ENCODE assay signal across 8 cellular contexts in genomic region chr4:38860788-38861424, GRCh38. TPM values are rescaled to one million over a fixed set of nuclear protein-coding genes. Genes with fewer than 3 reads are reported as not detected.
DNase-seq lines count a peak whose midpoint lies in the region; ATAC-seq and TF ChIP-seq lines count a peak whose summit lies in the region.

No MANE protein-coding gene starts in this region.

- WGBS in stomach, 5 donors = 30 to 39% (median 34%) methylated on average over 5 of the region's 5 CpGs
- WGBS in sigmoid colon, 2 donors = 39 to 40% methylated on average over 5 of the region's 5 CpGs

- TF ChIP-seq EP300 in stomach (IDR thresholded peaks at IDR 0.05) (no peak), sigmoid colon (IDR thresholded peaks at IDR 0.05) (no peak)

- ATAC-seq in HG03378 (IDR thresholded peaks at IDR 0.05; ENCODE audit: unreplicated experiment) (peak; percentile 48), left lung (peak; percentile 61)

- in situ Hi-C loops in ACHN (cut with HindIII; ENCODE audit: low pct_ligation_motif_present, low pct_unique_long_range_greater_than_20kb, low sequenced_read_pairs) = no loop called here
- in situ Hi-C loops in GM13976 (cut with MboI; ENCODE audit: low sequenced_read_pairs, unreplicated experiment) = no loop called here

- H3K27ac ChIP-seq in left lung (no peak overlapping the region), stomach (no peak overlapping the region), sigmoid colon (no peak overlapping the region)

- DNase-seq in ACHN (peak; percentile 60), GM13976 (ENCODE audit: low spot score) (peak; percentile 71), SW480 (ENCODE audit: low spot score) (peak; percentile 47), amniotic epithelial cell (ENCODE audit: low read depth) (peak; percentile 53), left lung (peak in 1 of 2 donors; percentile 52), stomach (peak; percentile 55), sigmoid colon (no peak)

- H3K27me3 ChIP-seq in left lung (no peaks in the 10 kb centered on the region), stomach (no peaks in the 10 kb centered on the region), sigmoid colon (no peaks in the 10 kb centered on the region)

- TF ChIP-seq CTCF in GM13976 (IDR thresholded peaks at IDR 0.05; ENCODE audit: borderline replicate concordance, control extremely low read depth, extremely low read depth, insufficient read depth, missing control alignments) (peak; percentile 79), left lung (IDR thresholded peaks at IDR 0.05) (peak; percentile 50 to 80), stomach (IDR thresholded peaks at IDR 0.05) (peak in 4 of 7 experiments; percentile 18 to 70 (median 50)), sigmoid colon (IDR thresholded peaks at IDR 0.05) (peak in 2 of 4 experiments; percentile 13 to 37)

- H3K4me3 ChIP-seq in left lung (no peak overlapping the region), stomach (no peak overlapping the region), sigmoid colon (no peak overlapping the region)

- H3K36me3 ChIP-seq in left lung (no peaks in the 10 kb centered on the region), stomach (no peaks in the 10 kb centered on the region), sigmoid colon (no peaks in the 10 kb centered on the region)

- intact Hi-C loops in left lung (cut with DNase I) = loop anchor here in 1 of 2 donors (10.0 kb wide), 1 partner anchor 96 kb away; no protein-coding TSS in a partner anchor
- intact Hi-C loops in stomach (cut with DNase I; ENCODE audit: low total_unique reads) = no loop called here
- intact Hi-C loops in sigmoid colon (cut with DNase I) = loop anchor here (10.0 kb wide), 1 partner anchor 186 kb away; no protein-coding TSS in a partner anchor

- TF ChIP-seq POLR2A in stomach (IDR thresholded peaks at IDR 0.05) (no peak), sigmoid colon (IDR thresholded peaks at IDR 0.05) (no peak)

- peaks cover 9 to 31% of the 10 kb centered on the region in 2 donors for H3K4me1 ChIP-seq in left lung
- peaks cover 0 to 29% (median 7%) of the 10 kb centered on the region in 4 donors for H3K4me1 ChIP-seq in stomach
- H3K4me1 ChIP-seq in sigmoid colon = peaks cover 0 to 15% (median 5%) of the 10 kb centered on the region in 4 donors

- no peaks in the 10 kb centered on the region for H3K9me3 ChIP-seq in left lung
- no peaks in the 10 kb centered on the region for H3K9me3 ChIP-seq in stomach
- no peaks in the 10 kb centered on the region for H3K9me3 ChIP-seq in sigmoid colon

RNA-seq across cellular contexts. Expression of gene TLR6, which starts 4.3 kb away (rescaled TPM):
- total RNA-seq in left lung (10 to 100 TPM in 1 of 2 donors, 1 to 10 TPM in 1; 6.6 to 18.1 TPM), stomach (10 to 100 TPM in 1 of 5 donors, 1 to 10 TPM in 2, not detected in 2; 3.3 to 29.0 (median 4.3) TPM), sigmoid colon (1 to 10 TPM; 1.5 to 4.1 (median 2.9) TPM)
- polyA plus RNA-seq in stomach (under 1 TPM; 0.19 to 0.46 (median 0.23) TPM), sigmoid colon (1 to 10 TPM in 1 of 3 donors, under 1 TPM in 2; 0.60 to 3.2 (median 0.92) TPM)

RNA-seq across cellular contexts. Expression of gene FAM114A1, which starts 6.7 kb away (rescaled TPM):
- 10 to 100 TPM; 68.5 to 81.1 TPM for total RNA-seq in left lung
- total RNA-seq in stomach = 100 to 1,000 TPM in 2 of 5 donors, 10 to 100 TPM in 3; 23.2 to 149 (median 63.0) TPM
- 10 to 100 TPM; 10.4 to 35.6 (median 35.6) TPM for polyA plus RNA-seq in stomach
- total RNA-seq in sigmoid colon = 100 to 1,000 TPM; 120 to 189 (median 134) TPM
- 10 to 100 TPM; 24.7 to 49.5 (median 46.2) TPM for polyA plus RNA-seq in sigmoid colon

RNA-seq across cellular contexts. Expression of gene TLR1, which starts 56.3 kb away (rescaled TPM):
- total RNA-seq in left lung (10 to 100 TPM; 13.4 to 59.8 TPM), stomach (10 to 100 TPM in 1 of 5 donors, 1 to 10 TPM in 3, not detected in 1; 5.3 to 37.4 (median 6.9) TPM), sigmoid colon (10 to 100 TPM in 3 of 4 donors, 1 to 10 TPM in 1; 8.7 to 15.7 (median 13.0) TPM)
- polyA plus RNA-seq in stomach (1 to 10 TPM; 1.2 to 2.9 (median 1.5) TPM), sigmoid colon (1 to 10 TPM; 1.8 to 6.5 (median 2.8) TPM)
